1 cellular context compared by ENCODE assay signal in the genomic region with DNA sequence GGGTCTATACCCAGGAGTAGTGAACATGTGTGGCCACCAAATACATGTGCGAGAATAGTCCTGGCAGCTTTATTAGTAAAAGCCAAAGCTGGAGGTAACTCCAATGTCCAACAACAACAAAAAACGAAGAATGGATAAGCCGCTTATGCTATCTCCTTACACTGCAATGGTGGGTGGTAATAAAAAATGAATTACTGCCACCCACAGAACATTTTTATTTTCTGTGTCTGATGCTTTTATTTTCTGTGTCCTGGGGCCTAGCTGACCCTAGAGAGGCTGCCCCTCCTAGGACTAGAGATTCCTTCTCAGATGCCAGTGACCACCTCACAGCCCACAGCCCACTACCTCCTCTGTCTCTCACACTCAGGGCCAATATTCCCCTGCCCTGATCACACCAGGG.
TF ChIP-seq lines count a peak whose summit lies in the region.

No MANE protein-coding gene starts in this region.

TF ChIP-seq in GM23338, 12 proteins besides CTCF, POLR2A, EP300 and RAD21 (continued from another document):
- TF ChIP-seq, protein P1, sequence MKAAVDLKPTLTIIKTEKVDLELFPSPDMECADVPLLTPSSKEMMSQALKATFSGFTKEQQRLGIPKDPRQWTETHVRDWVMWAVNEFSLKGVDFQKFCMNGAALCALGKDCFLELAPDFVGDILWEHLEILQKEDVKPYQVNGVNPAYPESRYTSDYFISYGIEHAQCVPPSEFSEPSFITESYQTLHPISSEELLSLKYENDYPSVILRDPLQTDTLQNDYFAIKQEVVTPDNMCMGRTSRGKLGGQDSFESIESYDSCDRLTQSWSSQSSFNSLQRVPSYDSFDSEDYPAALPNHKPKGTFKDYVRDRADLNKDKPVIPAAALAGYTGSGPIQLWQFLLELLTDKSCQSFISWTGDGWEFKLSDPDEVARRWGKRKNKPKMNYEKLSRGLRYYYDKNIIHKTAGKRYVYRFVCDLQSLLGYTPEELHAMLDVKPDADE (IDR thresholded peaks at IDR 0.05) = no peak
- TF ChIP-seq EZH2phosphoT487 (IDR thresholded peaks at IDR 0.05; ENCODE audit: unreplicated experiment) (no peak), ZNF114 (CRISPR knock-in tag; IDR thresholded peaks at IDR 0.05) (no peak), NANOG (IDR thresholded peaks at IDR 0.05; ENCODE audit: borderline replicate concordance) (no peak)
